In genomic region chr16:69761983-69762842, GRCh38 we compare ENCODE assay signal across 8 cellular contexts. TPM values are rescaled to one million over a fixed set of nuclear protein-coding genes. Genes with fewer than 3 reads are reported as not detected.
DNase-seq lines count a peak whose midpoint lies in the region; ATAC-seq and TF ChIP-seq lines count a peak whose summit lies in the region.

Gene WWP2 (plus strand): TSS chr16:69762332. CDS start chr16:69787011, 24,679 bp downstream.

- H3K79me2 ChIP-seq in neural cell (replicated peaks; ENCODE audit: insufficient read depth, low read length), result peaks cover 9% of the 10 kb centered on the region

- no peaks in the 10 kb centered on the region for H3K27me3 Mint-ChIP-seq in stimulated activated naive CD8-positive, alpha-beta T cell treated with anti-CD3 and anti-CD28 coated beads, Interleukin-15, amount 100 ng/mL, for 72 hours

- TF ChIP-seq RAD21 in neural cell (conservative IDR thresholded peaks at IDR 0.05), result no peak

- peak within 1 kb of the TSS; percentile 97 for H2AFZ ChIP-seq in neural cell (ENCODE audit: low read depth, low read length)

- TF ChIP-seq EP300 in neural cell (conservative IDR thresholded peaks at IDR 0.05; ENCODE audit: poor library complexity, severe bottlenecking), result no peak

- no peaks in the 10 kb centered on the region for H3K9me2 ChIP-seq in neural cell (ENCODE audit: insufficient read depth, low read length)

- H3K9me3 Mint-ChIP-seq in stimulated activated naive CD8-positive, alpha-beta T cell treated with anti-CD3 and anti-CD28 coated beads, Interleukin-15, amount 100 ng/mL, for 72 hours, result no peaks in the 10 kb centered on the region

- H3K4me2 ChIP-seq in neural cell (ENCODE audit: low read length), result peak within 1 kb of the TSS; percentile 94

- peak within 1 kb of the TSS; percentile 75 for H3K9ac ChIP-seq in neural cell (ENCODE audit: low read length)

- DNase-seq in DMS114 treated with DMSO at 0.1 percent for 48 hours (lab: John Stamatoyannopoulos, UW; ENCODE audit: unreplicated experiment) (peak; percentile 56), foreskin fibroblast (peak; percentile 43 to 83)
- DNase-seq in Jurkat, Clone E6-1 (ENCODE audit: low read depth, low spot score), result peak; percentile 68
- DNase-seq in activated effector memory CD4-positive, alpha-beta T cell treated with anti-CD3 and anti-CD28 coated beads, Interleukin-2, amount 50 U/mL, for 16 hours, result peak; percentile 92
- DNase-seq in stimulated activated naive CD8-positive, alpha-beta T cell treated with anti-CD3 and anti-CD28 coated beads, Interleukin-15, amount 100 ng/mL, for 72 hours, result peak; percentile 71 to 76

- H3K36me3 ChIP-seq in neural cell (ENCODE audit: insufficient read depth, low read length), result no peaks in the 10 kb centered on the region

- no peak for TF ChIP-seq CTCF in foreskin fibroblast (IDR thresholded peaks at IDR 0.05; ENCODE audit: low read depth, low read length)
- no peak for TF ChIP-seq CTCF in neural cell (IDR thresholded peaks at IDR 0.05; ENCODE audit: poor library complexity, severe bottlenecking)

- H4K20me1 ChIP-seq in neural cell (ENCODE audit: insufficient read depth), result no peaks in the 10 kb centered on the region

- H3K27me3 ChIP-seq in neural cell (ENCODE audit: insufficient read depth, low read depth, low read length), result no peaks in the 10 kb centered on the region

- peak within 1 kb of the TSS; percentile 75 for H3K27ac ChIP-seq in neural cell (ENCODE audit: low read length)

- H3K27ac Mint-ChIP-seq in stimulated activated naive CD8-positive, alpha-beta T cell treated with anti-CD3 and anti-CD28 coated beads, Interleukin-15, amount 100 ng/mL, for 72 hours, result peak within 1 kb of the TSS; percentile 99

- H3K4me3 ChIP-seq in Jurkat, Clone E6-1 (ENCODE audit: low read length), result peak within 1 kb of the TSS; percentile 96
- peak within 1 kb of the TSS; percentile 93 to 98 for H3K4me3 ChIP-seq in foreskin fibroblast (ENCODE audit: low read depth in 1 of 2, low read length in 2 of 2)
- peak within 1 kb of the TSS; percentile 91 for H3K4me3 ChIP-seq in neural cell (ENCODE audit: low read length)

- no peaks in the 10 kb centered on the region for H3F3A ChIP-seq in neural cell (ENCODE audit: insufficient read depth, low read length, poor library complexity, severe bottlenecking)

- peaks cover 44% of the 10 kb centered on the region for H3K4me1 Mint-ChIP-seq in stimulated activated naive CD8-positive, alpha-beta T cell treated with anti-CD3 and anti-CD28 coated beads, Interleukin-15, amount 100 ng/mL, for 72 hours

- peak within 1 kb of the TSS; percentile 86 to 95 for H3K4me3 Mint-ChIP-seq in stimulated activated naive CD8-positive, alpha-beta T cell treated with anti-CD3 and anti-CD28 coated beads, Interleukin-15, amount 100 ng/mL, for 72 hours

- TF ChIP-seq POLR2A in Raji (IDR thresholded peaks at IDR 0.05; ENCODE audit: insufficient read depth, low read depth, low read length), result peak; percentile 87

- ATAC-seq in GM21515 (IDR thresholded peaks at IDR 0.05; ENCODE audit: unreplicated experiment), result peak; percentile 73
- ATAC-seq in stimulated activated naive CD8-positive, alpha-beta T cell treated with anti-CD3 and anti-CD28 coated beads, Interleukin-15, amount 100 ng/mL, for 72 hours, result peak; percentile 92

- H3K9me3 ChIP-seq in neural cell (ENCODE audit: low read length), result no peaks in the 10 kb centered on the region

TF ChIP-seq in neural cell, 6 proteins besides CTCF, POLR2A, EP300 and RAD21:
- TF ChIP-seq MXI1 (conservative IDR thresholded peaks at IDR 0.05; ENCODE audit: poor library complexity, severe bottlenecking), result peak; percentile 57
- peak; percentile 63 for TF ChIP-seq POLR2AphosphoS5 (IDR thresholded peaks at IDR 0.05)
- TF ChIP-seq SMC3 (conservative IDR thresholded peaks at IDR 0.05; ENCODE audit: poor library complexity), result no peak

RNA-seq across cellular contexts. Expression of gene WWP2, which starts in this region (rescaled TPM):
- 18.8 TPM for polyA plus RNA-seq in Jurkat, Clone E6-1 (2012; ENCODE audit: insufficient read depth, insufficient read length)
- polyA plus RNA-seq in neural cell, result 11.9 and 15.2 TPM in 2 replicates
- 32.1 and 34.8 TPM in 2 replicates for polyA minus RNA-seq in neural cell

Comparison
In these comparisons a context has a peak if more than half of its experiments do, and no peak if none do; other contexts are left out.
1. Peak in every context shown above with its lines: DNase-seq, ATAC-seq, H3K4me3 ChIP-seq and H3K27ac ChIP-seq.